ENCODE assay signal across 8 cellular contexts in the genomic region with DNA sequence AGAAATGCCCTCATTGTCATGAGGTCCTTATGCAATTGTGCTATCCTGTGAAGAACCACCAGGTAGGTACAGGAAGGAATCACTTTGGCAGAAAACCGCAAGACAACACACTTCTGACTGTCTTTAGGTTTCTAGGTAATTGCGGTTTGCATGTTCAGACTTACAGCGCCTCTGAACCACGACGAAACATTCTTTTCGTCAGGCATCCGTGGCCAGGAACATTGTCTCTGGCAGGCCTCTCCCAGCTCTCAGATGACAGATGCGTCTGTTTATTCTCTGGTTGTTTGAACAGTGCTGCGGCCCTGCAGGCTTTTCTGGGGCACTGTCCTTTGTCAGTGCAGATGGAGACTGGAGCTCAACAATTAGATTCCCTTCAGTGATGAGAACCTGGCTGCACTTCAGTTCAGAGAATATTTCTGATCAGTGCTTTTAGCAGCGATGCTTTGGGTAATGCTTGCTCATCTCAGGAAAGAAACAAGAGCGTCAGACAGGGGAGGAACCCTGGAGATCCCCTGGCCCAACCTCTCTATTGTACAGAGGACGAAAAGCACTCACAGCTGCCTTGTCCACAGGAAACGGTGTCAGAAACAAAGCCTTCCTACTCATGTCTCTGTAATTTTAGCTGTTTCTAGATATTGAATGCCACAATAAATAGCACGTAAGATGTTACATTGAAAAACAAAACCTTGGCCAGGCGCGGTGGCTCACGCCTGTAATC.
DNase-seq lines count a peak whose midpoint lies in the region; ATAC-seq and TF ChIP-seq lines count a peak whose summit lies in the region.

No MANE protein-coding gene starts in this region.

- H3K36me3 Mint-ChIP-seq in natural killer cell = no peaks in the 10 kb centered on the region
- H3K36me3 Mint-ChIP-seq in activated CD4-positive, alpha-beta T cell treated with anti-CD3 and anti-CD28 coated beads, Interleukin-2, amount 10 ng/mL, durations not matched to agents 24 days and 14 days (ENCODE audit: low read depth) = no peaks in the 10 kb centered on the region

- no peaks in the 10 kb centered on the region for H3K9me3 Mint-ChIP-seq in natural killer cell
- H3K9me3 Mint-ChIP-seq in activated CD4-positive, alpha-beta T cell treated with anti-CD3 and anti-CD28 coated beads, Interleukin-2, amount 10 ng/mL, durations not matched to agents 24 days and 14 days = no peaks in the 10 kb centered on the region

- H3K79me1 ChIP-seq in trophoblast cell (ENCODE audit: low read length) = peaks cover 7% of the 10 kb centered on the region

- intact Hi-C loops in natural killer cell (cut with micrococcal nuclease) = no loop called here
- intact Hi-C loops in activated CD4-positive, alpha-beta T cell treated with anti-CD3 and anti-CD28 coated beads, Interleukin-2, amount 10 ng/mL, durations not matched to agents 24 days and 14 days (cut with micrococcal nuclease) = no loop called here

- no peaks in the 10 kb centered on the region for H3K79me2 ChIP-seq in trophoblast cell (ENCODE audit: control insufficient read depth, insufficient read depth, low read length, poor library complexity)

- H3K4me2 ChIP-seq in trophoblast cell (ENCODE audit: low read length) = no peak overlapping the region

- WGBS in trophoblast cell (ENCODE audit: extremely low coverage, insufficient coverage, insufficient read length) = no CpG with 5 or more reads among the region's 17 CpGs

- peaks cover 0 to 6% of the 10 kb centered on the region in 2 donors for H3K27me3 Mint-ChIP-seq in natural killer cell (ENCODE audit: low read depth in 2 of 2)
- H3K27me3 Mint-ChIP-seq in activated CD4-positive, alpha-beta T cell treated with anti-CD3 and anti-CD28 coated beads, Interleukin-2, amount 10 ng/mL, durations not matched to agents 24 days and 14 days = no peaks in the 10 kb centered on the region

- ATAC-seq in GM19455 (IDR thresholded peaks at IDR 0.05; ENCODE audit: unreplicated experiment) (peak; percentile 73), natural killer cell (no peak), GM21825 (IDR thresholded peaks at IDR 0.05; ENCODE audit: unreplicated experiment) (no peak)

- no peak overlapping the region for H3K4ac ChIP-seq in trophoblast cell (ENCODE audit: low read depth, low read length)

- no peak overlapping the region for H2AK5ac ChIP-seq in trophoblast cell (ENCODE audit: low read length)

- no peak overlapping the region for H2AFZ ChIP-seq in trophoblast cell (ENCODE audit: insufficient read depth, low read length, poor library complexity)

- H3K4me1 ChIP-seq in trophoblast cell (ENCODE audit: control insufficient read depth in 1 of 2, insufficient read depth in 2 of 2, low read length in 2 of 2) = peaks cover 15 to 20% of the 10 kb centered on the region in 2 experiments
- H3K4me1 ChIP-seq in effector memory CD4-positive, alpha-beta T cell (ENCODE audit: control insufficient read depth, insufficient read depth, low read length, poor library complexity, severe bottlenecking) = no peaks in the 10 kb centered on the region

- peaks cover 2% of the 10 kb centered on the region for H3K9me3 ChIP-seq in trophoblast cell (ENCODE audit: insufficient read depth, low read depth, low read length)
- H3K9me3 ChIP-seq in effector memory CD4-positive, alpha-beta T cell (ENCODE audit: control insufficient read depth, low read length) = no peaks in the 10 kb centered on the region

- H4K91ac ChIP-seq in trophoblast cell (ENCODE audit: low read depth, low read length) = peak overlapping the region; percentile 15

- no peak overlapping the region for H2BK12ac ChIP-seq in trophoblast cell (ENCODE audit: low read length)

- H3K4me3 Mint-ChIP-seq in natural killer cell = no peak overlapping the region
- H3K4me3 Mint-ChIP-seq in activated CD4-positive, alpha-beta T cell treated with anti-CD3 and anti-CD28 coated beads, Interleukin-2, amount 10 ng/mL, durations not matched to agents 24 days and 14 days = no peak overlapping the region

- H3K27ac ChIP-seq in trophoblast cell (ENCODE audit: low read depth, low read length) = peak overlapping the region; percentile 65
- no peak overlapping the region for H3K27ac ChIP-seq in effector memory CD4-positive, alpha-beta T cell (ENCODE audit: insufficient read depth, low read length, poor library complexity, severe bottlenecking)

- TF ChIP-seq CTCF in epithelial cell of esophagus (IDR thresholded peaks at IDR 0.05; ENCODE audit: insufficient read depth, low read depth, low read length, missing control alignments) (no peak), natural killer cell (IDR thresholded peaks at IDR 0.05) (no peak)

- H4K8ac ChIP-seq in trophoblast cell (ENCODE audit: low read depth, low read length) = no peak overlapping the region

- H3K27ac Mint-ChIP-seq in natural killer cell = no peak overlapping the region
- no peak overlapping the region for H3K27ac Mint-ChIP-seq in activated CD4-positive, alpha-beta T cell treated with anti-CD3 and anti-CD28 coated beads, Interleukin-2, amount 10 ng/mL, durations not matched to agents 24 days and 14 days

- H3K18ac ChIP-seq in trophoblast cell (ENCODE audit: low read length) = no peak overlapping the region

- H3K4me3 ChIP-seq in epithelial cell of esophagus (ENCODE audit: low read length) (no peak overlapping the region), trophoblast cell (ENCODE audit: low read depth, low read length) (no peak overlapping the region)
- H3K4me3 ChIP-seq in effector memory CD4-positive, alpha-beta T cell (ENCODE audit: insufficient read depth, low read depth, low read length, poor library complexity, severe bottlenecking) = no peak overlapping the region

- peak overlapping the region; percentile 45 for H2BK120ac ChIP-seq in trophoblast cell (ENCODE audit: insufficient read depth, low read length, poor library complexity)

- no peak overlapping the region for H3K14ac ChIP-seq in trophoblast cell (ENCODE audit: low read length)

- no peak overlapping the region for H3K23ac ChIP-seq in trophoblast cell (ENCODE audit: low read length)

- no peaks in the 10 kb centered on the region for H3K4me1 Mint-ChIP-seq in natural killer cell
- H3K4me1 Mint-ChIP-seq in activated CD4-positive, alpha-beta T cell treated with anti-CD3 and anti-CD28 coated beads, Interleukin-2, amount 10 ng/mL, durations not matched to agents 24 days and 14 days = no peaks in the 10 kb centered on the region

- no peaks in the 10 kb centered on the region for H3K27me3 ChIP-seq in trophoblast cell (ENCODE audit: insufficient read depth, low read length)
- H3K27me3 ChIP-seq in effector memory CD4-positive, alpha-beta T cell (replicated peaks; ENCODE audit: control insufficient read depth, insufficient read depth, low read length, poor library complexity, severe bottlenecking) = no peaks in the 10 kb centered on the region

- no peak overlapping the region for H4K12ac ChIP-seq in trophoblast cell (ENCODE audit: low read depth, low read length)

- peak overlapping the region; percentile 51 for H2BK5ac ChIP-seq in trophoblast cell (ENCODE audit: low read depth, low read length, poor library complexity)

- no peak overlapping the region for H3K9ac ChIP-seq in trophoblast cell (ENCODE audit: low read length)

- peak; percentile 99 for DNase-seq in NCI-H2196 treated with DMSO at 0.1 percent for 48 hours (lab: John Stamatoyannopoulos, UW; ENCODE audit: unreplicated experiment)
- DNase-seq in epithelial cell of esophagus (ENCODE audit: low read depth) = peak; percentile 83
- DNase-seq in trophoblast cell = no peak
- DNase-seq in natural killer cell = no peak
- no peak for DNase-seq in activated CD4-positive, alpha-beta T cell treated with anti-CD3 and anti-CD28 coated beads, Interleukin-2, amount 10 ng/mL, durations not matched to agents 24 days and 14 days
- DNase-seq in effector memory CD4-positive, alpha-beta T cell = no peak

- peaks cover 0 to 2% of the 10 kb centered on the region in 2 experiments for H3K36me3 ChIP-seq in trophoblast cell (ENCODE audit: control insufficient read depth in 1 of 2, insufficient read depth in 2 of 2, low read length in 2 of 2)
- no peaks in the 10 kb centered on the region for H3K36me3 ChIP-seq in effector memory CD4-positive, alpha-beta T cell (ENCODE audit: control insufficient read depth, insufficient read depth, low read length)

Comparison
In these comparisons a context has a peak if more than half of its experiments do, and no peak if none do; other contexts are left out.
1. DNase-seq: peak in NCI-H2196 treated with DMSO at 0.1 percent for 48 hours (single experiment) and epithelial cell of esophagus (single experiment); none in trophoblast cell (0 of 2), natural killer cell (single experiment), activated CD4-positive, alpha-beta T cell treated with anti-CD3 and anti-CD28 coated beads, Interleukin-2, amount 10 ng/mL, durations not matched to agents 24 days and 14 days (single experiment) and effector memory CD4-positive, alpha-beta T cell (0 of 3).